ENCODE assay signal across 7 cellular contexts in the genomic region with DNA sequence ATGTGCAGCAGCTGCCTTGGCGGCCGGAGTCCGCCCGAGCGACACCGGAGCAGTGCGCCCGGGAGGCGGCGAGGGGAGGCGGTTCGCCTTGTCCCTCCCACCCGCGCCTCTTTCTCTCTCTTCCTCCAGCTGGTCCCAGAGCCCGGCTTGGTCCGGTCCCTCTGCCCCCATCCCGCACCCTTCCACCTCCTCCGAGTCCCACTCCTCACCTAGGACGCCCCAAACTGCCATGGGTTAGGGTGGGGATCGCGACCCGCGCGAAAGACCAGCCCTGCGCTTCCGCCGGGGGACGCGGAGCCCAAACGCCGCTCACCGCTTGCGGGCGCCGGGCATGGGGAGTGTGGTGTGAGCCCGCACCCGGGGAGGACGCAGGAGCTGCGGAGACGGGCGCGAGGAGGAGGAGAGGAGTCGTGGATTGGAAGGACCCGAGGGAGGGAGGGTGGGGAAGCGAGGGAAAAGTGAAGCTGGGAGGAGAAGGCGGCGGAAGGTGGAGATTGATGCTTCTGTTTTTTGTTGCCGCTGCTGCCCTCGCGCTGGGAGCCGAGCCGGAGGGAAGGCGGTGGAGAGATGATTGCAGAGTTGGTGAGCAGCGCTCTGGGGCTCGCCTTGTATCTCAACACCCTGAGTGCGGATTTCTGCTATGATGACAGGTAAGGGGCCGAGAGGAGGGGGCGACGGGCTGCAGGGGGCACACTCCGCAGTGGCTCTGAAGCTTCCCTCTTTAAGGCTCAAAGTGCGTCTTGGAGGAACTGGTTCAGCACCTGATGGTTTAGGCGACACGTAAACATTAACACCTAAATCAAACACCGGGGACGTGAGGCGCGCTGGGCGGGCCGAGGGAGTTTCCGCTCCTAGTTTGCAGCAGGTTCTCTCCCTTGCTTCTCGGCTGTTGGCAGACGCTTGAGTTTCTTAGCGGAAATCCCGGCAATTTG. TPM values are rescaled to one million over a fixed set of nuclear protein-coding genes. Genes with fewer than 3 reads are reported as not detected.
DNase-seq lines count a peak whose midpoint lies in the region; ATAC-seq and TF ChIP-seq lines count a peak whose summit lies in the region.

No MANE protein-coding gene starts in this region.

- no peak for TF ChIP-seq CTCF in activated B cell treated with CpG ODN at 0.5 μM for 24 hours (IDR thresholded peaks at IDR 0.05)

- POLR2A ChIA-PET in activated B cell treated with CpG ODN at 0.5 μM for 24 hours (lab: Charles Lee): interaction anchor here (2.9 kb wide), 1 partner anchor 329 kb away, joined by 24 read pairs; a partner anchor contains a TSS

- peak overlapping the region; percentile 87 for H3K4me3 Mint-ChIP-seq in activated B cell treated with CpG ODN at 0.5 μM for 24 hours
- peak overlapping the region; percentile 94 for H3K4me3 Mint-ChIP-seq in central memory CD8-positive, alpha-beta T cell

- intact Hi-C loops in activated B cell treated with CpG ODN at 0.5 μM for 24 hours (cut with micrococcal nuclease): loop anchor here (5.0 to 10.0 kb wide), 2 partner anchors 318 to 1710 kb away; no protein-coding TSS in a partner anchor

- peaks cover 4% of the 10 kb centered on the region for H3K36me3 Mint-ChIP-seq in activated B cell treated with CpG ODN at 0.5 μM for 24 hours (ENCODE audit: low read depth)
- peaks cover 12% of the 10 kb centered on the region for H3K36me3 Mint-ChIP-seq in central memory CD8-positive, alpha-beta T cell (ENCODE audit: insufficient read depth)

- peaks cover 19% of the 10 kb centered on the region for H3K4me1 Mint-ChIP-seq in activated B cell treated with CpG ODN at 0.5 μM for 24 hours
- H3K4me1 Mint-ChIP-seq in central memory CD8-positive, alpha-beta T cell: peaks cover 13% of the 10 kb centered on the region

- CTCF ChIA-PET in activated B cell treated with CpG ODN at 0.5 μM for 24 hours (lab: Charles Lee): interaction anchor here (2.0 to 2.2 kb wide), 2 partner anchors 10 to 1815 kb away, joined by 6 to 15 read pairs; no protein-coding TSS in a partner anchor

- peaks cover 10% of the 10 kb centered on the region for H3K27me3 Mint-ChIP-seq in activated B cell treated with CpG ODN at 0.5 μM for 24 hours
- H3K27me3 Mint-ChIP-seq in central memory CD8-positive, alpha-beta T cell: peaks cover 10% of the 10 kb centered on the region

- DNase-seq in NCI-H187 treated with DMSO at 0.1 percent for 48 hours (lab: John Stamatoyannopoulos, UW): peak; percentile 57
- peak; percentile 21 for DNase-seq in activated B cell treated with CpG ODN at 0.5 μM for 24 hours
- peak; percentile 37 to 38 for DNase-seq in central memory CD8-positive, alpha-beta T cell (ENCODE audit: low spot score in 2 of 2)
- DNase-seq in left lobe of liver (ENCODE audit: low spot score): peak; percentile 50
- peak; percentile 59 for DNase-seq in stimulated activated CD4-positive, alpha-beta T cell treated with anti-CD3 and anti-CD28 coated beads, Interleukin-4, amount 100 ng/mL, for 1 hour

- H3K9me3 Mint-ChIP-seq in activated B cell treated with CpG ODN at 0.5 μM for 24 hours: no peaks in the 10 kb centered on the region
- H3K9me3 Mint-ChIP-seq in central memory CD8-positive, alpha-beta T cell: no peaks in the 10 kb centered on the region

- ATAC-seq in GM18519 (IDR thresholded peaks at IDR 0.05; ENCODE audit: low FRiP score, unreplicated experiment) (peak; percentile 16), HG02840 (IDR thresholded peaks at IDR 0.05; ENCODE audit: low FRiP score, unreplicated experiment) (peak; percentile 45), activated B cell treated with CpG ODN at 0.5 μM for 24 hours (ENCODE audit: low read depth) (peak; percentile 37), left lobe of liver (peak; percentile 70)
- ATAC-seq in central memory CD8-positive, alpha-beta T cell (replicated peaks; ENCODE audit: extremely low read depth, poor library complexity, severe bottlenecking): peak; percentile 33

- H3K27ac Mint-ChIP-seq in activated B cell treated with CpG ODN at 0.5 μM for 24 hours: peak overlapping the region; percentile 83
- H3K27ac Mint-ChIP-seq in central memory CD8-positive, alpha-beta T cell (ENCODE audit: low read depth): peak overlapping the region; percentile 84

RNA-seq across cellular contexts. Expression of a gene that starts 0.6 kb away (rescaled TPM):
- total RNA-seq in activated B cell treated with CpG ODN at 0.5 μM for 24 hours (1.5 and 2.2 TPM in 2 replicates), left lobe of liver (0.93 TPM)

Comparison
In these comparisons a context has a peak if more than half of its experiments do, and no peak if none do; other contexts are left out.
1. Peak in every context shown above with its lines: DNase-seq and ATAC-seq.
2. ATAC-seq: peak in every context shown above with its lines; median percentile 70 in left lobe of liver; 45 in HG02840; 37 in activated B cell treated with CpG ODN at 0.5 μM for 24 hours; 33 in central memory CD8-positive, alpha-beta T cell; 16 in GM18519.